In the genomic region with DNA sequence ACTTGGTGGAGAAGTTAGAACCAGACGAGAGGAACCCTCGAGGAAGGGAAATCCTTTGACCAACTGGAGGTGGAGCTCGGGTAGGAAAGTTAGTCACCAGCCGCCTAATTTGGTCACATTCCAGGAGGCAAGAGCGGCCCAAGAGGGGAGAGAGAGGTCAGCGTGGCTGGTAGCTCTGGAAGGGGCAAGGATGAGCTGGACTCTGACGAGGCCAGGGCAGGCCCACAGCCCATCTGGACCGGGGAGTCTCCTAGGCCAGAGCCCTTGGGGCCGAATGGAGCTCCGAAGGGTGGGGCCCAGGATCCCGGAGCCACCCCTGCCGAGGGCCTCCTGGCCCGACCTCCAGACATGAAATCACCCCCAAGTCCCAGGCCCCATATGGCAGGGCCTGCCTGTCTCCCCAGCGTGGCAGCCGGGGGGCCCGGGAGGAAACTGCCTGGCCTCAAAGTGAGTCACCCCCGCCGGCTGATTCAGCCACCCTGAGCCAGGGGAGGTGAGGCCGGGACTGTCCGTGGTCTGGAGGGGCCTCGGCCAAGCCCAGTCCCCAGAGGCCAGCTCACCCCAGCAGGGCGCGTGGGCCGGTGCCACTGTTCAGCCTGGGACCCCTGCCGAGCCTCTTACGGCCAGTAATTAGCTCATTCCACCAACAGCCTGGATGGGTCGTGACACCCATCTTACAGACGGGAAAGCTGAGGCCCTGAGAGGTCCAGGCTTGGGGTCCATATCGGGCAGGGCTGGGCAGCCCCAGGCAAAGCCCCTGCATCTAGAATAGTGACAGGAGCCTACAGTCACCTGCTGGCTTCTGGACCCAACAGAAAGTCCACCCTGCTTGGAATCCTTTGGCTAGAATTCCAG, we compare ENCODE assay signal across 10 cellular contexts. TPM values are rescaled to one million over a fixed set of nuclear protein-coding genes. Genes with fewer than 3 reads are reported as not detected.
DNase-seq lines count a peak whose midpoint lies in the region; ATAC-seq and TF ChIP-seq lines count a peak whose summit lies in the region.
"Had no signal": no experiment of that assay in that cellular context is flagged by ENCODE, and none has a peak within 500 bp of the region (broad histone marks: within the 10 kb centered on the region; RNA-seq: fewer than 3 reads in every experiment).

No MANE protein-coding gene starts in this region.

- H3K27me3 Mint-ChIP-seq in activated CD8-positive, alpha-beta T cell treated with anti-CD3 and anti-CD28 coated beads for 36 hours = no peaks in the 10 kb centered on the region
- no peaks in the 10 kb centered on the region for H3K27me3 Mint-ChIP-seq in activated CD8-positive, alpha-beta T cell treated with anti-CD3 and anti-CD28 coated beads, Interleukin-2, amount 10 ng/mL, durations not matched to agents 7 days and 5 days (ENCODE audit: low read depth)
- H3K27me3 Mint-ChIP-seq: activated naive CD4-positive, alpha-beta T cell treated with anti-CD3 and anti-CD28 coated beads, Interleukin-2, amount 10 ng/mL, durations not matched to agents 7 days and 5 days had no signal

- no peak for TF ChIP-seq CTCF in activated CD8-positive, alpha-beta T cell treated with anti-CD3 and anti-CD28 coated beads for 36 hours (IDR thresholded peaks at IDR 0.05)
- no peak for TF ChIP-seq CTCF in cardiac muscle cell (IDR thresholded peaks at IDR 0.05; ENCODE audit: low read depth, low read length)

- H3K9me3 Mint-ChIP-seq in activated CD8-positive, alpha-beta T cell treated with anti-CD3 and anti-CD28 coated beads for 36 hours = peaks cover 4% of the 10 kb centered on the region
- H3K9me3 Mint-ChIP-seq in activated CD8-positive, alpha-beta T cell treated with anti-CD3 and anti-CD28 coated beads, Interleukin-2, amount 10 ng/mL, durations not matched to agents 7 days and 5 days (ENCODE audit: insufficient read depth) = no peaks in the 10 kb centered on the region
- H3K9me3 Mint-ChIP-seq in stimulated activated effector memory CD8-positive, alpha-beta T cell treated with anti-CD3 and anti-CD28 coated beads, Interleukin-12 subunit alpha, Interleukin-12 subunit beta, amount 100 ng/mL, for 72 hours = peaks cover 3% of the 10 kb centered on the region

- POLR2A ChIA-PET in activated CD8-positive, alpha-beta T cell treated with anti-CD3 and anti-CD28 coated beads for 36 hours (lab: Charles Lee) = interaction anchor here (2.2 kb wide), 1 partner anchor 11 kb away, joined by 5 read pairs; no protein-coding TSS in a partner anchor
- POLR2A ChIA-PET in activated CD8-positive, alpha-beta T cell treated with anti-CD3 and anti-CD28 coated beads, Interleukin-2, amount 10 ng/mL, durations not matched to agents 7 days and 5 days (lab: Charles Lee) = no interaction called here

- peaks cover 3% of the 10 kb centered on the region for H3K4me1 ChIP-seq in cardiac muscle cell (ENCODE audit: low read depth)

- no peak overlapping the region for H3K4me3 ChIP-seq in cardiac muscle cell

- peaks cover 8% of the 10 kb centered on the region for H3K36me3 Mint-ChIP-seq in activated CD8-positive, alpha-beta T cell treated with anti-CD3 and anti-CD28 coated beads for 36 hours (ENCODE audit: low read depth)
- no peaks in the 10 kb centered on the region for H3K36me3 Mint-ChIP-seq in activated CD8-positive, alpha-beta T cell treated with anti-CD3 and anti-CD28 coated beads, Interleukin-2, amount 10 ng/mL, durations not matched to agents 7 days and 5 days (ENCODE audit: low read depth)
- no peaks in the 10 kb centered on the region for H3K36me3 Mint-ChIP-seq in stimulated activated effector memory CD8-positive, alpha-beta T cell treated with anti-CD3 and anti-CD28 coated beads, Interleukin-12 subunit alpha, Interleukin-12 subunit beta, amount 100 ng/mL, for 72 hours
- H3K36me3 Mint-ChIP-seq: activated naive CD4-positive, alpha-beta T cell treated with anti-CD3 and anti-CD28 coated beads, Interleukin-2, amount 10 ng/mL, durations not matched to agents 7 days and 5 days had no signal

- ATAC-seq in activated CD8-positive, alpha-beta T cell treated with anti-CD3 and anti-CD28 coated beads for 36 hours = peak; percentile 92
- no peak for ATAC-seq in activated CD8-positive, alpha-beta T cell treated with anti-CD3 and anti-CD28 coated beads, Interleukin-2, amount 10 ng/mL, durations not matched to agents 7 days and 5 days
- peak; percentile 94 for ATAC-seq in stimulated activated effector memory CD8-positive, alpha-beta T cell treated with anti-CD3 and anti-CD28 coated beads, Interleukin-12 subunit alpha, Interleukin-12 subunit beta, amount 100 ng/mL, for 72 hours

- H3K4me1 Mint-ChIP-seq in activated CD8-positive, alpha-beta T cell treated with anti-CD3 and anti-CD28 coated beads for 36 hours (ENCODE audit: low read depth) = peaks cover 5% of the 10 kb centered on the region
- H3K4me1 Mint-ChIP-seq in activated CD8-positive, alpha-beta T cell treated with anti-CD3 and anti-CD28 coated beads, Interleukin-2, amount 10 ng/mL, durations not matched to agents 7 days and 5 days (ENCODE audit: low read depth) = peaks cover 6% of the 10 kb centered on the region
- H3K4me1 Mint-ChIP-seq in stimulated activated effector memory CD8-positive, alpha-beta T cell treated with anti-CD3 and anti-CD28 coated beads, Interleukin-12 subunit alpha, Interleukin-12 subunit beta, amount 100 ng/mL, for 72 hours = peaks cover 27% of the 10 kb centered on the region

- no peaks in the 10 kb centered on the region for H3K27me3 ChIP-seq in cardiac muscle cell

- intact Hi-C loops in activated CD8-positive, alpha-beta T cell treated with anti-CD3 and anti-CD28 coated beads for 36 hours (cut with micrococcal nuclease) = no loop called here

- no peak overlapping the region for H3K4me3 Mint-ChIP-seq in activated CD8-positive, alpha-beta T cell treated with anti-CD3 and anti-CD28 coated beads for 36 hours
- no peak overlapping the region for H3K4me3 Mint-ChIP-seq in activated CD8-positive, alpha-beta T cell treated with anti-CD3 and anti-CD28 coated beads, Interleukin-2, amount 10 ng/mL, durations not matched to agents 7 days and 5 days
- no peak overlapping the region for H3K4me3 Mint-ChIP-seq in stimulated activated effector memory CD8-positive, alpha-beta T cell treated with anti-CD3 and anti-CD28 coated beads, Interleukin-12 subunit alpha, Interleukin-12 subunit beta, amount 100 ng/mL, for 72 hours
- H3K4me3 Mint-ChIP-seq: activated naive CD4-positive, alpha-beta T cell treated with anti-CD3 and anti-CD28 coated beads, Interleukin-2, amount 10 ng/mL, durations not matched to agents 7 days and 5 days had no signal

- H3K27ac ChIP-seq in cardiac muscle cell = peak overlapping the region; percentile 64

- H3K36me3 ChIP-seq in cardiac muscle cell = no peaks in the 10 kb centered on the region

- DNase-seq in activated CD8-positive, alpha-beta T cell treated with anti-CD3 and anti-CD28 coated beads for 36 hours = peak; percentile 66
- no peak for DNase-seq in activated CD8-positive, alpha-beta T cell treated with anti-CD3 and anti-CD28 coated beads, Interleukin-2, amount 10 ng/mL, durations not matched to agents 7 days and 5 days
- DNase-seq in T1000 (lab: John Stamatoyannopoulos, UW) (peak; percentile 89), cardiac muscle cell (ENCODE audit: low read depth in 1 of 2, low spot score in 1 of 2) (peak; percentile 51 to 85), NCI-H187 (lab: John Stamatoyannopoulos, UW) (no peak), NCI-H2227 treated with DMSO at 0.1 percent for 48 hours (lab: John Stamatoyannopoulos, UW) (no peak), NCI-H748 treated with DMSO at 0.1 percent for 48 hours (lab: John Stamatoyannopoulos, UW) (no peak)
- peak; percentile 33 to 57 for DNase-seq in stimulated activated effector memory CD8-positive, alpha-beta T cell treated with anti-CD3 and anti-CD28 coated beads, Interleukin-12 subunit alpha, Interleukin-12 subunit beta, amount 100 ng/mL, for 72 hours (ENCODE audit: low spot score in 2 of 2)
- DNase-seq: activated naive CD4-positive, alpha-beta T cell treated with anti-CD3 and anti-CD28 coated beads, Interleukin-2, amount 10 ng/mL, durations not matched to agents 7 days and 5 days; COR-L47 had no signal

- no peaks in the 10 kb centered on the region for H3K9me3 ChIP-seq in cardiac muscle cell (ENCODE audit: low read depth)

- CTCF ChIA-PET in activated CD8-positive, alpha-beta T cell treated with anti-CD3 and anti-CD28 coated beads for 36 hours (lab: Charles Lee) = no interaction called here
- CTCF ChIA-PET in activated CD8-positive, alpha-beta T cell treated with anti-CD3 and anti-CD28 coated beads, Interleukin-2, amount 10 ng/mL, durations not matched to agents 7 days and 5 days (lab: Charles Lee) = no interaction called here

- H3K27ac Mint-ChIP-seq in activated CD8-positive, alpha-beta T cell treated with anti-CD3 and anti-CD28 coated beads for 36 hours = no peak overlapping the region
- no peak overlapping the region for H3K27ac Mint-ChIP-seq in activated CD8-positive, alpha-beta T cell treated with anti-CD3 and anti-CD28 coated beads, Interleukin-2, amount 10 ng/mL, durations not matched to agents 7 days and 5 days
- peak overlapping the region; percentile 74 for H3K27ac Mint-ChIP-seq in stimulated activated effector memory CD8-positive, alpha-beta T cell treated with anti-CD3 and anti-CD28 coated beads, Interleukin-12 subunit alpha, Interleukin-12 subunit beta, amount 100 ng/mL, for 72 hours
- H3K27ac Mint-ChIP-seq: activated naive CD4-positive, alpha-beta T cell treated with anti-CD3 and anti-CD28 coated beads, Interleukin-2, amount 10 ng/mL, durations not matched to agents 7 days and 5 days had no signal

RNA-seq across cellular contexts. Expression of a gene that starts 23.5 kb away (rescaled TPM):
- 10 to 100 TPM; 16.7 to 18.8 TPM for total RNA-seq in activated CD8-positive, alpha-beta T cell treated with anti-CD3 and anti-CD28 coated beads for 36 hours
- under 1 TPM; 0.50 to 0.79 TPM for total RNA-seq in activated CD8-positive, alpha-beta T cell treated with anti-CD3 and anti-CD28 coated beads, Interleukin-2, amount 10 ng/mL, durations not matched to agents 7 days and 5 days
- total RNA-seq in cardiac muscle cell = 22.0 and 25.6 TPM in 2 replicates
- 6.5 and 7.7 TPM in 2 replicates for polyA plus RNA-seq in cardiac muscle cell

Comparison
In these comparisons a context has a peak if more than half of its experiments do, and no peak if none do; other contexts are left out.
1. DNase-seq: peak in activated CD8-positive, alpha-beta T cell treated with anti-CD3 and anti-CD28 coated beads for 36 hours (single experiment), T1000 (single experiment), cardiac muscle cell (2 of 2) and stimulated activated effector memory CD8-positive, alpha-beta T cell treated with anti-CD3 and anti-CD28 coated beads, Interleukin-12 subunit alpha, Interleukin-12 subunit beta, amount 100 ng/mL, for 72 hours (2 of 2); none in activated CD8-positive, alpha-beta T cell treated with anti-CD3 and anti-CD28 coated beads, Interleukin-2, amount 10 ng/mL, durations not matched to agents 7 days and 5 days (single experiment), NCI-H187 (0 of 2), NCI-H2227 treated with DMSO at 0.1 percent for 48 hours (single experiment) and NCI-H748 treated with DMSO at 0.1 percent for 48 hours (single experiment).
2. RNA of a gene that starts 23.5 kb away (total RNA-seq): 22.0 to 25.6 TPM in cardiac muscle cell and 16.7 to 18.8 TPM in activated CD8-positive, alpha-beta T cell treated with anti-CD3 and anti-CD28 coated beads for 36 hours; 0.50 to 0.79 TPM in activated CD8-positive, alpha-beta T cell treated with anti-CD3 and anti-CD28 coated beads, Interleukin-2, amount 10 ng/mL, durations not matched to agents 7 days and 5 days; every median in the first group is over 4 times any median in the second.